Comparison of ENCODE assay signal across 8 cellular contexts in the genomic region with DNA sequence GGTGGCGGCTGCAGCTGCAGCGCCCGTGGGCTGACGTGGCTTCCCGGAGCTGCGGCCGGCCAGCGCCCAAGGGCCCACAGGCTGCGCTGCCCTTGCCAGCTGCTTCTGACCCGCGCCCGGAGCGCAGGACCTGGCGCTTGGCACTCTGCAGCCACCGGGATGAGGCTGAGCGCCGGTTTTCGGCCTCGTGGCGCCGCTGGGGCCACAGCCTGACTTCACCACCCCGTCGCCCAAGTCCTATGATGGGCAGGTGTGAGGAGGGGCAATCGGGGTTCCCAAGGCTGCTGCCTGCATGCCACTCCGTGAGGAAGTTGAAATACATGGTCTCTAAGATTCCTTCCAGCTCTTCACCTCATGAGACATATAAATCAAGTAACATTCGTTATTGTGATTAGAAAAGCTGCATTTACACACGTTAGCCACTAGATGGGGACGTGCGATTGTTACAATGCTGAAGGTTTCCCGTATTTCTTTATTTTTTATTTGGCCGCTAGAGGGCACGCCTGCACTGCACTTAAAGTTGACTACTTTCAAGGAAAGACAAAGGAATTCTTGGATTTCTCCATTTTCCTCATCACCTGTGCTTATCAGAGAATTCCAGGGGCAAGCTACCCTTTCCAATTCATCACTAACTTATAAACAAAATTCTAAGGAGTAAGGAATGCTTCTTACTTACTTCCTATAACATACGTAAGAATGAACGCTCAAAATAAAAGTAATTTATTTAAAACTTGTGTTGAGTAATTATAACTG. TPM values are rescaled to one million over a fixed set of nuclear protein-coding genes. Genes with fewer than 3 reads are reported as not detected.
DNase-seq lines count a peak whose midpoint lies in the region; ATAC-seq and TF ChIP-seq lines count a peak whose summit lies in the region.
"Not testable (repeated sequence)": the region's sequence is repeated elsewhere in the genome, so short reads cannot be mapped to it uniquely, and the experiment has no call there.

No MANE protein-coding gene starts in this region.

- not testable (repeated sequence) for H3F3A ChIP-seq in SU-DHL-6 (ENCODE audit: insufficient read depth)

- not testable (repeated sequence) for H4K20me1 ChIP-seq in BLaER1 treated with 17β-estradiol and CSF1 and Interleukin-3, amounts not matched to agents 10 nM and 100 nM; SU-DHL-6 (ENCODE audit: low read depth, low read length)

- ATAC-seq in GM19395 (IDR thresholded peaks at IDR 0.05; ENCODE audit: unreplicated experiment): peak; percentile 58
- ATAC-seq in HG03354 (IDR thresholded peaks at IDR 0.05; ENCODE audit: poor library complexity, severe bottlenecking, unreplicated experiment): peak; percentile 64
- peak; percentile 94 for ATAC-seq in mucosa of descending colon

- H3K79me2 ChIP-seq in SU-DHL-6 (ENCODE audit: insufficient read depth, low read length): not testable (repeated sequence)

- not testable (repeated sequence) for H3K27me3 ChIP-seq in BLaER1 treated with 17β-estradiol and CSF1 and Interleukin-3, amounts not matched to agents 10 nM and 100 nM; SU-DHL-6 (ENCODE audit: low read length)

- TF ChIP-seq CTCF in SU-DHL-6 (IDR thresholded peaks at IDR 0.05; ENCODE audit: insufficient read depth, low read length, poor library complexity, severe bottlenecking) (peak; percentile 69), mucosa of descending colon (IDR thresholded peaks at IDR 0.05) (peak; percentile 61)
- TF ChIP-seq CTCF in fibroblast of villous mesenchyme (IDR thresholded peaks at IDR 0.05; ENCODE audit: insufficient read depth, low read depth, low read length): not testable (repeated sequence)

- H3K27ac ChIP-seq in BLaER1 treated with 17β-estradiol and CSF1 and Interleukin-3, amounts not matched to agents 10 nM and 100 nM: peak overlapping the region; percentile 62 to 81 (median 76); a peak in 21 of 22 replicates
- H3K27ac ChIP-seq in SU-DHL-6 (ENCODE audit: low read depth, low read length): peak overlapping the region; percentile 79

- H2AFZ ChIP-seq in SU-DHL-6 (ENCODE audit: low read depth, low read length, severe bottlenecking): peak overlapping the region; percentile 98

- H3K4me3 ChIP-seq in BLaER1 treated with 17β-estradiol and CSF1 and Interleukin-3, amounts not matched to agents 10 nM and 100 nM: peak overlapping the region; percentile 59 to 76 (median 71)
- H3K4me3 ChIP-seq in SU-DHL-6 (ENCODE audit: insufficient read depth, low read length, poor library complexity, severe bottlenecking): peak overlapping the region; percentile 76
- peak overlapping the region; percentile 65 for H3K4me3 ChIP-seq in fibroblast of villous mesenchyme (ENCODE audit: low read depth, low read length)
- H3K4me3 ChIP-seq in mucosa of descending colon: peak overlapping the region; percentile 17

- H3K9me3 ChIP-seq in BLaER1 treated with 17β-estradiol and CSF1 and Interleukin-3, amounts not matched to agents 10 nM and 100 nM (replicated peaks in 1 of 11); SU-DHL-6 (ENCODE audit: insufficient read depth, low read length); mucosa of descending colon: not testable (repeated sequence)

- not testable (repeated sequence) for H3K9me2 ChIP-seq in SU-DHL-6 (replicated peaks; ENCODE audit: insufficient read depth, low read length)

- peak; percentile 17 for DNase-seq in activated naive CD8-positive, alpha-beta T cell treated with anti-CD3 and anti-CD28 coated beads, Interleukin-2, amount 50 U/mL, for 16 hours (ENCODE audit: low read depth, low spot score)
- DNase-seq in fibroblast of villous mesenchyme (ENCODE audit: low read depth) (peak; percentile 36), mucosa of descending colon (peak; percentile 67 to 91 (median 69))
- DNase-seq in stimulated activated CD4-positive, alpha-beta T cell treated with anti-CD3 and anti-CD28 coated beads, TNF-alpha, amount 100 ng/mL, for 24 hours (ENCODE audit: low read depth in 3 of 3): peak in 2 of 3 experiments; percentile 17 to 34

- not testable (repeated sequence) for H3K4me1 ChIP-seq in BLaER1 treated with 17β-estradiol and CSF1 and Interleukin-3, amounts not matched to agents 10 nM and 100 nM; mucosa of descending colon (ENCODE audit: low read depth)

- H3K9ac ChIP-seq in BLaER1 treated with 17β-estradiol and CSF1 and Interleukin-3, amounts not matched to agents 10 nM and 100 nM: peak overlapping the region; percentile 76 to 85 (median 83)
- H3K9ac ChIP-seq in SU-DHL-6 (ENCODE audit: low read length): peak overlapping the region; percentile 76

- intact Hi-C loops in mucosa of descending colon (cut with DNase I, micrococcal nuclease): not testable (repeated sequence)

- H3K36me3 ChIP-seq in BLaER1 treated with 17β-estradiol and CSF1 and Interleukin-3, amounts not matched to agents 10 nM and 100 nM; SU-DHL-6 (ENCODE audit: low read length); mucosa of descending colon (ENCODE audit: low read depth): not testable (repeated sequence)

- peak overlapping the region; percentile 79 to 97 (median 93) for H3K4me2 ChIP-seq in BLaER1 treated with 17β-estradiol and CSF1 and Interleukin-3, amounts not matched to agents 10 nM and 100 nM
- H3K4me2 ChIP-seq in SU-DHL-6 (ENCODE audit: low read depth, low read length, poor library complexity, severe bottlenecking): peak overlapping the region; percentile 97

RNA-seq across cellular contexts. Expression of gene ANKRD36C, which starts 1.1 kb away (rescaled TPM):
- 39.0 and 46.2 TPM in 2 replicates for total RNA-seq in fibroblast of villous mesenchyme
- total RNA-seq in mucosa of descending colon: 10 to 100 TPM; 22.2 to 45.8 (median 32.5) TPM

RNA-seq across cellular contexts. Expression of gene GPAT2, which starts 42.0 kb away (rescaled TPM):
- total RNA-seq in fibroblast of villous mesenchyme: 1.9 and 3.5 TPM in 2 replicates
- 1 to 10 TPM; 3.2 to 3.3 (median 3.2) TPM for total RNA-seq in mucosa of descending colon

Comparison
In these comparisons a context has a peak if more than half of its experiments do, and no peak if none do; other contexts are left out.
1. Peak in every context shown above with its lines: DNase-seq, ATAC-seq, H3K4me3 ChIP-seq and H3K27ac ChIP-seq.
2. H3K4me3 ChIP-seq: peak in every context shown above with its lines; median percentile 76 in SU-DHL-6; 71 in BLaER1 treated with 17β-estradiol and CSF1 and Interleukin-3, amounts not matched to agents 10 nM and 100 nM; 65 in fibroblast of villous mesenchyme; 17 in mucosa of descending colon.
3. DNase-seq: peak in every context shown above with its lines; median percentile 69 in mucosa of descending colon; 36 in fibroblast of villous mesenchyme; 26 in stimulated activated CD4-positive, alpha-beta T cell treated with anti-CD3 and anti-CD28 coated beads, TNF-alpha, amount 100 ng/mL, for 24 hours; 17 in activated naive CD8-positive, alpha-beta T cell treated with anti-CD3 and anti-CD28 coated beads, Interleukin-2, amount 50 U/mL, for 16 hours.